27 cellular contexts compared by ENCODE assay signal in the genomic region with DNA sequence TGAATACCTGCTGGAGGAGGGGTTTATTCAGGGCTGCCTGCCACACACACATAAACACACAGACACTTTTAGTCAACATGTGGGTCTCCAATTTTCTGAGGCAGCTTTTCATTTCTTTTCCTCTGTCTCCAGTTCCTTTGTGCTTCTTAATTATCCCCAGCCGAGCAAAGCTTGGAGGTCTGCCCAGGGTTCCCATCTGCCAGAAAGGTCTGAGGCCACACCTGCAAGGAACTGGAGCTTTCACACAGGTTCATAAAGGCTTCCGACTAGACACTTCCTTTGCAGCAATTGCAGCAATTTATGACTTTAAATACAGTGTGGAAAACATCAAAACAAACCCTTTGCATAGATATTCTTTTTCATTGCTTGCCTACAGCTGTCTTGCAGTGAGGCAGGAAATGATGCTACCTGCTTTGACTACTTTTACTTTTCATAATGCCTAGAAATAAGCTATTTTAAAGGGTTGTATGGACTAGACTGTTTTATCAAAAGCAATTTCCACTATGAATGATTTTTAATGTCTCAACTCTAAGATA.
DNase-seq lines count a peak whose midpoint lies in the region; ATAC-seq and TF ChIP-seq lines count a peak whose summit lies in the region.
"Had no signal": no experiment of that assay in that cellular context is flagged by ENCODE, and none has a peak within 500 bp of the region (broad histone marks: within the 10 kb centered on the region; RNA-seq: fewer than 3 reads in every experiment).

No MANE protein-coding gene starts in this region.

- H3K4me1 ChIP-seq in A673 (ENCODE audit: insufficient read depth, low read length, poor library complexity, severe bottlenecking) (peaks cover 16% of the 10 kb centered on the region), body of pancreas (peaks cover 31% of the 10 kb centered on the region), endodermal cell (ENCODE audit: control insufficient read depth, insufficient read depth, low read length) (no peaks in the 10 kb centered on the region), mucosa of descending colon (ENCODE audit: low read depth) (no peaks in the 10 kb centered on the region)
- H3K4me1 ChIP-seq: adrenal gland, colonic mucosa, parathyroid adenoma, SJSA1, spleen, suprapubic skin had no signal

- DNase-seq in A673 (ENCODE audit: low spot score) (peak; percentile 18), NCI-H2171 (lab: John Stamatoyannopoulos, UW) (peak; percentile 7), body of pancreas (peak; percentile 89 to 94 (median 90)), endodermal cell (no peak), mucosa of descending colon (no peak), 8988T (no peak)
- peak; percentile 31 for DNase-seq in Jurkat, Clone E6-1 (ENCODE audit: low read depth, low spot score)
- DNase-seq: adrenal gland; C1 segment of cervical spinal cord; Calu3; colonic mucosa; effector memory CD4-positive, alpha-beta T cell; HFFc6; NCI-H1436 treated with DMSO at 0.1 percent for 48 hours; NCI-H446; nephron progenitor cell; right cardiac atrium; spleen; stimulated activated CD4-positive, alpha-beta T cell treated with anti-CD3 and anti-CD28 coated beads, Interleukin-4, amount 100 ng/mL, for 1 hour; T-helper 1 cell had no signal

- no peaks in the 10 kb centered on the region for H3K4me1 Mint-ChIP-seq in endodermal cell
- H3K4me1 Mint-ChIP-seq: nephron progenitor cell; stimulated activated memory B cell treated with anti-CD40 and anti-IgM and Interleukin-4, amounts not matched to agents 10 μg/mL and 1 μg/mL and 100 μg/mL, for 72 hours had no signal

- H3K36me3 ChIP-seq in A673 (ENCODE audit: insufficient read depth, low read length, poor library complexity, severe bottlenecking) (no peaks in the 10 kb centered on the region), body of pancreas (replicated peaks in 1 of 2; ENCODE audit: insufficient read depth in 1 of 2, low read depth in 2 of 2) (no peaks in the 10 kb centered on the region), endodermal cell (ENCODE audit: control insufficient read depth, insufficient read depth, low read length) (no peaks in the 10 kb centered on the region), mucosa of descending colon (ENCODE audit: low read depth) (no peaks in the 10 kb centered on the region)
- H3K36me3 ChIP-seq: adrenal gland, colonic mucosa, SJSA1, spleen, suprapubic skin had no signal

- CTCF ChIA-PET in A673 (lab: Charles Lee), result no interaction called here

- no peak for TF ChIP-seq POLR2A in body of pancreas (IDR thresholded peaks at IDR 0.05)

- H3K9ac ChIP-seq in endodermal cell (ENCODE audit: extremely low read depth, low read length, poor library complexity, severe bottlenecking), result no peak overlapping the region
- H3K9ac ChIP-seq: parathyroid adenoma had no signal

- peak; percentile 88 for ATAC-seq in body of pancreas
- no peak for ATAC-seq in HG02759 (IDR thresholded peaks at IDR 0.05; ENCODE audit: unreplicated experiment)
- ATAC-seq in mucosa of descending colon, result no peak
- ATAC-seq: esophagus mucosa; right cardiac atrium; stimulated activated memory B cell treated with anti-CD40 and anti-IgM and Interleukin-4, amounts not matched to agents 10 μg/mL and 1 μg/mL and 100 μg/mL, for 72 hours had no signal

- BruUV-seq in A673 (replicated peaks; lab: Mats Ljungman, UMichigan), result no TSS peak

- no peaks in the 10 kb centered on the region for H3K36me3 Mint-ChIP-seq in endodermal cell (ENCODE audit: low read depth)
- H3K36me3 Mint-ChIP-seq: stimulated activated memory B cell treated with anti-CD40 and anti-IgM and Interleukin-4, amounts not matched to agents 10 μg/mL and 1 μg/mL and 100 μg/mL, for 72 hours had no signal

- H3K9me3 Mint-ChIP-seq in endodermal cell, result peaks cover 11% of the 10 kb centered on the region

- TF ChIP-seq CTCF in A673 (conservative IDR thresholded peaks at IDR 0.05; ENCODE audit: low read depth, low read length), result no peak
- TF ChIP-seq CTCF in body of pancreas (IDR thresholded peaks at IDR 0.05), result no peak
- TF ChIP-seq CTCF in endodermal cell (conservative IDR thresholded peaks at IDR 0.05), result no peak
- TF ChIP-seq CTCF in mucosa of descending colon (IDR thresholded peaks at IDR 0.05), result no peak

- H3K27ac Mint-ChIP-seq in endodermal cell, result no peak overlapping the region
- H3K27ac Mint-ChIP-seq: HFFc6; nephron progenitor cell; stimulated activated memory B cell treated with anti-CD40 and anti-IgM and Interleukin-4, amounts not matched to agents 10 μg/mL and 1 μg/mL and 100 μg/mL, for 72 hours had no signal

- no peak overlapping the region for H3K4me3 Mint-ChIP-seq in endodermal cell
- H3K4me3 Mint-ChIP-seq: HFFc6; nephron progenitor cell; stimulated activated memory B cell treated with anti-CD40 and anti-IgM and Interleukin-4, amounts not matched to agents 10 μg/mL and 1 μg/mL and 100 μg/mL, for 72 hours had no signal

- H3K27ac ChIP-seq in A673 (ENCODE audit: low read depth, low read length, poor library complexity, severe bottlenecking) (no peak overlapping the region), body of pancreas (peak overlapping the region; percentile 32 to 74 (median 62)), endodermal cell (ENCODE audit: low read depth, low read length) (no peak overlapping the region)
- H3K27ac ChIP-seq: adrenal gland, colonic mucosa, hepatocyte, parathyroid adenoma, SJSA1, spleen, suprapubic skin had no signal

- H3K9me3 ChIP-seq in A673 (ENCODE audit: low read depth, low read length, poor library complexity, severe bottlenecking) (peaks cover 6% of the 10 kb centered on the region), body of pancreas (no peaks in the 10 kb centered on the region), endodermal cell (ENCODE audit: control insufficient read depth, low read length) (no peaks in the 10 kb centered on the region), mucosa of descending colon (peaks cover 58% of the 10 kb centered on the region)
- H3K9me3 ChIP-seq: adrenal gland, colonic mucosa, SJSA1 had no signal

- intact Hi-C loops in A673 (cut with micrococcal nuclease; ENCODE audit: unreplicated experiment), result no loop called here
- intact Hi-C loops in body of pancreas (cut with DNase I), result no loop called here
- intact Hi-C loops in mucosa of descending colon (cut with DNase I, micrococcal nuclease), result no loop called here

- no peaks in the 10 kb centered on the region for H3K27me3 Mint-ChIP-seq in endodermal cell (ENCODE audit: insufficient read depth)
- H3K27me3 Mint-ChIP-seq: stimulated activated memory B cell treated with anti-CD40 and anti-IgM and Interleukin-4, amounts not matched to agents 10 μg/mL and 1 μg/mL and 100 μg/mL, for 72 hours had no signal

- whole genome bisulfite sequencing in body of pancreas, 2 donors, result 6 to 9% methylated on average over 2 of the region's 2 CpGs
- 73 to 77% methylated on average over 2 of the region's 2 CpGs for WGBS in endodermal cell (ENCODE audit: insufficient coverage in 1 of 2, insufficient read length in 1 of 2), 2 experiments

- no peak overlapping the region for H3K4me3 ChIP-seq in A673 (ENCODE audit: low read depth, low read length, poor library complexity, severe bottlenecking)
- H3K4me3 ChIP-seq in Jurkat, Clone E6-1 (ENCODE audit: low read length), result no peak overlapping the region
- no peak overlapping the region for H3K4me3 ChIP-seq in body of pancreas
- H3K4me3 ChIP-seq in endodermal cell (ENCODE audit: low read length), result no peak overlapping the region
- H3K4me3 ChIP-seq in mucosa of descending colon, result no peak overlapping the region
- H3K4me3 ChIP-seq: adrenal gland, colonic mucosa, hepatocyte, SJSA1, spleen, suprapubic skin had no signal

- POLR2A ChIA-PET in A673 (lab: Charles Lee; ENCODE audit: low non-redundant PET), result no interaction called here

- H3K27me3 ChIP-seq in A673 (replicated peaks; ENCODE audit: insufficient read depth, low read depth, low read length, poor library complexity) (no peaks in the 10 kb centered on the region), body of pancreas (no peaks in the 10 kb centered on the region), endodermal cell (ENCODE audit: control insufficient read depth, insufficient read depth, low read length, poor library complexity, severe bottlenecking) (no peaks in the 10 kb centered on the region)
- H3K27me3 ChIP-seq: adrenal gland, colonic mucosa, hepatocyte, SJSA1, spleen, suprapubic skin had no signal

Comparison
In these comparisons a context has a peak if more than half of its experiments do, and no peak if none do; other contexts are left out.
1. DNase-seq: peak in A673 (single experiment), Jurkat, Clone E6-1 (single experiment), NCI-H2171 (single experiment) and body of pancreas (4 of 4); none in endodermal cell (single experiment), mucosa of descending colon (0 of 3) and 8988T (single experiment).
2. H3K27ac ChIP-seq: peak in body of pancreas (4 of 4); none in A673 (single experiment) and endodermal cell (single experiment).